ENCODE assay signal across 20 cellular contexts in the genomic region with DNA sequence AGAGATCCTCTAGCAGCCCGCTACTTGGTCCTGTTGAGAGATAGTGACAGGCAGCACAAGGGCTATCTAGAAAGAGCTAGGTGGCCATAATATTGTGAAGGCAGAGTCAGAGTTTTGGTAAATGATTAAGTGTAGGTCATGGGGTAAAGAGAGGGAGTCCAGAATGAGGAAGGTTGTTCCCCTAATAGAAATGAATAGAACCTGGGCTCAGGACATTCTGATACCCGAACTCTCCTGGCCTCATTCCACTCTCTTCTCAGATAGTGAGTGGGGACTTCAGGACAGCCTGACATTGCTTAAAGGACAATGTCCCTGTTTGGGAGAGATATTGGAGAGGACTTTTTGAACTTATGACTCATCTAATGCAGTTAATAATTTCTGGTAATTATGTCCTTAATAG. TPM values are rescaled to one million over a fixed set of nuclear protein-coding genes. Genes with fewer than 3 reads are reported as not detected.
DNase-seq lines count a peak whose midpoint lies in the region; ATAC-seq, FAIRE-seq and TF ChIP-seq lines count a peak whose summit lies in the region.
"Had no signal": no experiment of that assay in that cellular context is flagged by ENCODE, and none has a peak within 500 bp of the region (broad histone marks: within the 10 kb centered on the region; RNA-seq: fewer than 3 reads in every experiment).

No MANE protein-coding gene starts in this region.

- TF ChIP-seq CTCF in left ventricle myocardium inferior (IDR thresholded peaks at IDR 0.05; ENCODE audit: borderline replicate concordance) (no peak), pancreas (IDR thresholded peaks at IDR 0.05) (no peak)

- H3K27me3 ChIP-seq in left ventricle myocardium inferior (ENCODE audit: low read depth) (peaks cover 3% of the 10 kb centered on the region), pancreas (no peaks in the 10 kb centered on the region)

- DNase-seq in Right ventricle myocardium inferior (ENCODE audit: missing footprints) (no peak), cardiac septum (ENCODE audit: low spot score) (no peak), left ventricle myocardium inferior (no peak), kidney tubule cell (ENCODE audit: low spot score) (peak; percentile 31), pancreas (no peak), GM19239 (ENCODE audit: insufficient read length, low spot score) (no peak), dermis blood vessel endothelial cell (no peak), iPS-NIHi11 (ENCODE audit: low spot score) (no peak)
- DNase-seq: CD8-positive, alpha-beta T cell; COR-L47; DMS53; GF-D8; HCEC 1CT; HFFc6 had no signal

- H3K27ac ChIP-seq in left ventricle myocardium inferior (replicated peaks) (peak overlapping the region; percentile 89), pancreas (peak overlapping the region in 2 of 4 donors; percentile 8 to 43)
- H3K27ac ChIP-seq: 22Rv1 had no signal

- H3K9me3 ChIP-seq in left ventricle myocardium inferior (replicated peaks) (no peaks in the 10 kb centered on the region), pancreas (no peaks in the 10 kb centered on the region)

- FAIRE-seq in pancreas (lab: Jason Lieb, UNC) (no peak), GM19239 (lab: Jason Lieb, UNC) (no peak)
- FAIRE-seq: H1 had no signal

- peak; percentile 42 for ATAC-seq in Right ventricle myocardium inferior
- ATAC-seq in pancreas, result peak; percentile 22 to 75 (median 62)
- ATAC-seq: CD8-positive, alpha-beta T cell had no signal

- WGBS in pancreas, 2 donors, result 43 to 55% methylated on average over 2 of the region's 2 CpGs

- peaks cover 13% of the 10 kb centered on the region for H3K36me3 ChIP-seq in left ventricle myocardium inferior
- H3K36me3 ChIP-seq in pancreas, result no peaks in the 10 kb centered on the region

- intact Hi-C loops in Right ventricle myocardium inferior (cut with DNase I) (no loop called here), cardiac septum (cut with DNase I) (no loop called here), left ventricle myocardium inferior (cut with micrococcal nuclease) (no loop called here), pancreas (cut with DNase I) (no loop called here)

- H3K4me3 ChIP-seq in left ventricle myocardium inferior (peak overlapping the region; percentile 70), pancreas (no peak overlapping the region)

- peaks cover 40% of the 10 kb centered on the region for H3K4me1 ChIP-seq in left ventricle myocardium inferior
- no peaks in the 10 kb centered on the region for H3K4me1 ChIP-seq in pancreas

RNA-seq across cellular contexts. Expression of gene SLC5A1, which starts 20.6 kb away (rescaled TPM):
- total RNA-seq in Right ventricle myocardium inferior (213 TPM), cardiac septum (28.4 TPM), left ventricle myocardium inferior (201 TPM), pancreas (1 to 10 TPM in 5 of 6 donors, under 1 TPM in 1; 0.51 to 3.2 (median 2.6) TPM), dermis blood vessel endothelial cell (not detected in 2 replicates)
- polyA plus RNA-seq in pancreas, result 1 to 10 TPM; 1.1 to 5.9 TPM
- total RNA-seq: A673; CD8-positive, alpha-beta T cell; H1; HFFc6; HT1080 had no signal
- polyA plus RNA-seq: BJ, CD14-positive monocyte had no signal
